24 cellular contexts compared by ENCODE assay signal in the genomic region with DNA sequence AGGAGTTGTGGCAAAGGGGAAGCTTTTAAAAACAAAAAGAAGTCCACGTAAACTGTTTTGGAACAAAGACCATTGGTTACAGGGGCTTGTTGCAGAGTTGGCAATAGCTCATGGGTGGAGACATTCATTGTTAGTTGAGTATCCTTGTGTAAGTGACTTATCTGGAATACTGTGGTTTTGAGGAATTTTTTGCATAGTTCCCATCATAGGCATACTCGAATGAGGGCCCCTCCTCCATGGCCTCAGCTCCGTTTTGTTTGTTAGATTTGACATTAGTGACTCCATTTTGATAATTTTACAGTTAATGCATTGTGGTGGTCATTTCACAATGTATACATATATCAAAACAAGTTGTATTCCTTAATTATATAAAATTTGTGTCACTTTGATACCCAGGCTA. TPM values are rescaled to one million over a fixed set of nuclear protein-coding genes. Genes with fewer than 3 reads are reported as not detected.
DNase-seq lines count a peak whose midpoint lies in the region; ATAC-seq and TF ChIP-seq lines count a peak whose summit lies in the region.
"Had no signal": no experiment of that assay in that cellular context is flagged by ENCODE, and none has a peak within 500 bp of the region (broad histone marks: within the 10 kb centered on the region; RNA-seq: fewer than 3 reads in every experiment).

No MANE protein-coding gene starts in this region.

- intact Hi-C loops in IMR-90 (cut with micrococcal nuclease): loop anchor here (10.0 kb wide), 1 partner anchor 335 kb away; no protein-coding TSS in a partner anchor
- intact Hi-C loops in activated CD4-positive, alpha-beta T cell treated with anti-CD3 and anti-CD28 coated beads for 36 hours (cut with DNase I, micrococcal nuclease): no loop called here

- H3K4me3 Mint-ChIP-seq in activated CD4-positive, alpha-beta T cell treated with anti-CD3 and anti-CD28 coated beads for 36 hours: no peak overlapping the region
- H3K4me3 Mint-ChIP-seq: activated naive CD4-positive, alpha-beta T cell treated with anti-CD3 and anti-CD28 coated beads for 36 hours; H9; IgD-negative memory B cell; stimulated activated naive CD8-positive, alpha-beta T cell treated with anti-CD3 and anti-CD28 coated beads, Interleukin-15, Interleukin-2, amounts not matched to agents 100 ng/mL and 50 ng/mL, for 24 hours had no signal

- H3K18ac ChIP-seq in IMR-90 (ENCODE audit: low read depth, low read length): peak overlapping the region; percentile 52; the same call in 1 of the 2 replicates

- peak overlapping the region; percentile 59 for H2AFZ ChIP-seq in IMR-90 (replicated peaks; ENCODE audit: low read length, poor library complexity)

- no peaks in the 10 kb centered on the region for H3K27me3 ChIP-seq in IMR-90 (ENCODE audit: control insufficient read depth, insufficient read depth, low read length)
- H3K27me3 ChIP-seq: foreskin keratinocyte had no signal

- peak overlapping the region; percentile 20; the same call in 1 of the 2 replicates for H3K14ac ChIP-seq in IMR-90 (replicated peaks; ENCODE audit: low read depth, low read length)

- DNase-seq in AG10803 (ENCODE audit: low read depth) (peak; percentile 88), IMR-90 (peak; percentile 93), cardiac fibroblast (ENCODE audit: low read depth in 2 of 2) (peak; percentile 92 to 97), non-pigmented ciliary epithelial cell (ENCODE audit: low read depth) (peak; percentile 75), activated gamma-delta T cell treated with Interleukin-2 at 50 U/mL for 16 hours (no peak)
- no peak for DNase-seq in activated CD4-positive, alpha-beta T cell treated with anti-CD3 and anti-CD28 coated beads for 36 hours
- DNase-seq: activated CD4-positive, CD25-positive, alpha-beta regulatory T cell treated with anti-CD3 and anti-CD28 coated beads, Interleukin-2, amount 50 U/mL, for 72 hours; activated CD8-positive, alpha-beta memory T cell treated with anti-CD3 and anti-CD28 coated beads, Interleukin-2, amount 50 U/mL, for 4 hours; activated naive CD4-positive, alpha-beta T cell treated with anti-CD3 and anti-CD28 coated beads for 36 hours; DMS153; effector memory CD4-positive, alpha-beta T cell; foreskin keratinocyte; H9; left ventricle myocardium inferior; NCI-H1105 treated with DMSO at 0.1 percent for 48 hours; NCI-H345; T-helper 2 cell had no signal

- TF ChIP-seq CTCF in AG10803 (conservative IDR thresholded peaks at IDR 0.05; ENCODE audit: low read length) (no peak), IMR-90 (conservative IDR thresholded peaks at IDR 0.05; ENCODE audit: low read depth, low read length) (no peak), cardiac fibroblast (IDR thresholded peaks at IDR 0.05; ENCODE audit: low read depth, low read length) (no peak)

- no peaks in the 10 kb centered on the region for H4K20me1 ChIP-seq in IMR-90 (ENCODE audit: insufficient read depth, low read length)

- no peak overlapping the region for H3K4me2 ChIP-seq in IMR-90 (ENCODE audit: low read depth, low read length)

- dilution Hi-C loops in IMR-90 (cut with HindIII; ENCODE audit: low sequenced_read_pairs, unreplicated experiment): no loop called here

- H4K8ac ChIP-seq in IMR-90 (ENCODE audit: low read depth in 2 of 2, low read length in 2 of 2): peak overlapping the region in 1 of 2 experiments; percentile 26; a peak in 2 of 4 replicates

- in situ Hi-C loops in IMR-90 (cut with MboI; ENCODE audit: low sequenced_read_pairs): loop anchor here (25.0 kb wide), 1 partner anchor 523 kb away; no protein-coding TSS in a partner anchor

- H3K27ac Mint-ChIP-seq in activated CD4-positive, alpha-beta T cell treated with anti-CD3 and anti-CD28 coated beads for 36 hours: no peak overlapping the region
- H3K27ac Mint-ChIP-seq: activated naive CD4-positive, alpha-beta T cell treated with anti-CD3 and anti-CD28 coated beads for 36 hours; H9; IgD-negative memory B cell; stimulated activated naive CD8-positive, alpha-beta T cell treated with anti-CD3 and anti-CD28 coated beads, Interleukin-15, Interleukin-2, amounts not matched to agents 100 ng/mL and 50 ng/mL, for 24 hours had no signal

- H3K23ac ChIP-seq in IMR-90 (ENCODE audit: low read depth, low read length): peak overlapping the region; percentile 39; the same call in 1 of the 2 replicates

- no peak overlapping the region for H3K4me3 ChIP-seq in AG10803 (ENCODE audit: low read length)
- H3K4me3 ChIP-seq in IMR-90 (ENCODE audit: insufficient read depth, low read depth, low read length): no peak overlapping the region
- H3K4me3 ChIP-seq in cardiac fibroblast (replicated peaks in 1 of 2; ENCODE audit: low read depth in 2 of 2, low read length in 2 of 2): no peak overlapping the region
- H3K4me3 ChIP-seq: left ventricle myocardium inferior had no signal

- H3K4me1 ChIP-seq in IMR-90 (ENCODE audit: control insufficient read depth, insufficient read depth, low read length): peaks cover 8% of the 10 kb centered on the region; the same call in 1 of the 2 replicates
- H3K4me1 ChIP-seq: foreskin keratinocyte, left ventricle myocardium inferior had no signal

- peak overlapping the region; percentile 45; the same call in 1 of the 3 replicates for H2BK15ac ChIP-seq in IMR-90 (ENCODE audit: low read depth, low read length)

- peaks cover 13% of the 10 kb centered on the region for H3K4me1 Mint-ChIP-seq in activated CD4-positive, alpha-beta T cell treated with anti-CD3 and anti-CD28 coated beads for 36 hours
- H3K4me1 Mint-ChIP-seq: H9 had no signal

- no peak for TF ChIP-seq RAD21 in IMR-90 (IDR thresholded peaks at IDR 0.05; ENCODE audit: low read length)

- no peaks in the 10 kb centered on the region for H3K79me1 ChIP-seq in IMR-90 (ENCODE audit: low read depth in 1 of 2, low read length in 2 of 2)

- CTCF ChIA-PET in IMR-90 (lab: Yijun Ruan, JAX): no interaction called here
- CTCF ChIA-PET in activated CD4-positive, alpha-beta T cell treated with anti-CD3 and anti-CD28 coated beads for 36 hours (lab: Charles Lee): interaction anchor here (0.6 to 1.0 kb wide), 2 partner anchors 18 to 27 kb away, joined by 3 to 4 read pairs; no protein-coding TSS in a partner anchor

- peak overlapping the region; percentile 76 for H2BK120ac ChIP-seq in IMR-90 (ENCODE audit: low read depth, low read length)

- no peaks in the 10 kb centered on the region for H3K27me3 Mint-ChIP-seq in activated CD4-positive, alpha-beta T cell treated with anti-CD3 and anti-CD28 coated beads for 36 hours
- H3K27me3 Mint-ChIP-seq: IgD-negative memory B cell had no signal

- H3K36me3 ChIP-seq in IMR-90 (ENCODE audit: control insufficient read depth, insufficient read depth, low read length): no peaks in the 10 kb centered on the region
- H3K36me3 ChIP-seq: left ventricle myocardium inferior had no signal

- H2BK5ac ChIP-seq in IMR-90 (ENCODE audit: low read depth, low read length, poor library complexity, severe bottlenecking): no peak overlapping the region

- peaks cover 6% of the 10 kb centered on the region; the same call in 1 of the 2 replicates for H3K9me1 ChIP-seq in IMR-90 (ENCODE audit: insufficient read depth, low read length)

- H2AK5ac ChIP-seq in IMR-90 (ENCODE audit: low read depth, low read length): no peak overlapping the region

- H3K27ac ChIP-seq in IMR-90 (ENCODE audit: insufficient read depth, low read length): no peak overlapping the region
- H3K27ac ChIP-seq: C4-2B, foreskin keratinocyte, left ventricle myocardium inferior had no signal

- no peak overlapping the region for H2AK9ac ChIP-seq in IMR-90 (replicated peaks; ENCODE audit: low read depth, low read length, poor library complexity)

- no CpG with 5 or more reads among the region's 3 CpGs for WGBS in IMR-90 (ENCODE audit: extremely low coverage in 2 of 2, insufficient read length in 1 of 2), 2 experiments

- BruUV-seq in IMR-90 (replicated peaks; lab: Mats Ljungman, UMichigan): no TSS peak

- POLR2A ChIA-PET in IMR-90 (lab: Charles Lee; ENCODE audit: unreplicated experiment): interaction anchor here (0.5 kb wide), 1 partner anchor 327 kb away, joined by 5 read pairs; no protein-coding TSS in a partner anchor
- POLR2A ChIA-PET in activated CD4-positive, alpha-beta T cell treated with anti-CD3 and anti-CD28 coated beads for 36 hours (lab: Charles Lee): no interaction called here

- peak overlapping the region; percentile 79 for H2BK20ac ChIP-seq in IMR-90 (ENCODE audit: low read depth, low read length)

- no peaks in the 10 kb centered on the region for H3K9me3 ChIP-seq in IMR-90 (ENCODE audit: control insufficient read depth, insufficient read depth, low read length)
- H3K9me3 ChIP-seq: left ventricle myocardium inferior had no signal

- no peak overlapping the region for H3K56ac ChIP-seq in IMR-90 (ENCODE audit: extremely low read depth, insufficient read depth, low read length)

- peak overlapping the region; percentile 78 for H3K4ac ChIP-seq in IMR-90 (ENCODE audit: low read depth, low read length)

- no peak for TF ChIP-seq POLR2A in IMR-90 (IDR thresholded peaks at IDR 0.05; ENCODE audit: low read depth, low read length)

- H3K9me3 Mint-ChIP-seq in activated CD4-positive, alpha-beta T cell treated with anti-CD3 and anti-CD28 coated beads for 36 hours (ENCODE audit: low read depth): no peaks in the 10 kb centered on the region
- H3K9me3 Mint-ChIP-seq: activated naive CD4-positive, alpha-beta T cell treated with anti-CD3 and anti-CD28 coated beads for 36 hours; H9; IgD-negative memory B cell; stimulated activated naive CD8-positive, alpha-beta T cell treated with anti-CD3 and anti-CD28 coated beads, Interleukin-15, Interleukin-2, amounts not matched to agents 100 ng/mL and 50 ng/mL, for 24 hours had no signal

- 0 out of 2 replicates have a peak overlapping the region, but pooled peaks have one; percentile 40 for H4K91ac ChIP-seq in IMR-90 (ENCODE audit: insufficient read depth, low read depth, low read length)

- H3K9ac ChIP-seq in IMR-90 (ENCODE audit: low read depth, low read length): no peak overlapping the region

- ATAC-seq in IMR-90 (ENCODE audit: low read depth): peak; percentile 84
- no peak for ATAC-seq in activated CD4-positive, alpha-beta T cell treated with anti-CD3 and anti-CD28 coated beads for 36 hours
- no peak for ATAC-seq in HG03139 (IDR thresholded peaks at IDR 0.05; ENCODE audit: unreplicated experiment)
- no peak for ATAC-seq in HG03571 (IDR thresholded peaks at IDR 0.05; ENCODE audit: unreplicated experiment)
- ATAC-seq: foreskin keratinocyte, Right ventricle myocardium inferior had no signal

- peaks cover 28% of the 10 kb centered on the region for H3K36me3 Mint-ChIP-seq in activated CD4-positive, alpha-beta T cell treated with anti-CD3 and anti-CD28 coated beads for 36 hours (ENCODE audit: low read depth)
- H3K36me3 Mint-ChIP-seq: IgD-negative memory B cell had no signal

- H4K5ac ChIP-seq in IMR-90 (ENCODE audit: low read depth, low read length): 0 out of 2 replicates have a peak overlapping the region, but pooled peaks have one; percentile 28

RNA-seq across cellular contexts. Expression of gene SMKR1, which starts 12.8 kb away (rescaled TPM):
- not detected in 2 replicates for total RNA-seq in IMR-90 (2012; rRNA removed)
- 0.26 TPM in 1 of 2 replicates, not detected in the other for polyA plus RNA-seq in IMR-90 (2012; rRNA removed)
- polyA plus RNA-seq in IMR-90 (2012; cell fraction: cytosol; rRNA removed): 0.04 TPM in 1 of 2 replicates, not detected in the other
- polyA plus RNA-seq in IMR-90 (2012; cell fraction: nucleus; rRNA removed; ENCODE audit: low replicate concordance): not detected in 2 replicates
- total RNA-seq in activated CD4-positive, alpha-beta T cell treated with anti-CD3 and anti-CD28 coated beads for 36 hours: 1 to 10 TPM; 2.3 to 2.7 TPM
- total RNA-seq: left ventricle myocardium inferior, Right ventricle myocardium inferior, urinary bladder had no signal
- polyA plus RNA-seq: urinary bladder had no signal

RNA-seq across cellular contexts. Expression of gene STRIP2, which starts 55.3 kb away (rescaled TPM):
- total RNA-seq in IMR-90 (2012; rRNA removed): 2.2 and 3.0 TPM in 2 replicates
- polyA plus RNA-seq in IMR-90 (2012; rRNA removed): 1.6 and 1.8 TPM in 2 replicates
- 0.68 and 0.73 TPM in 2 replicates for polyA plus RNA-seq in IMR-90 (2012; cell fraction: cytosol; rRNA removed)
- 2.4 and 4.3 TPM in 2 replicates for polyA plus RNA-seq in IMR-90 (2012; cell fraction: nucleus; rRNA removed; ENCODE audit: low replicate concordance)
- total RNA-seq in activated CD4-positive, alpha-beta T cell treated with anti-CD3 and anti-CD28 coated beads for 36 hours: 10 to 100 TPM; 41.3 to 51.8 TPM

Comparison
In these comparisons a context has a peak if more than half of its experiments do, and no peak if none do; other contexts are left out.
1. DNase-seq: peak in AG10803 (single experiment), IMR-90 (single experiment), cardiac fibroblast (2 of 2) and non-pigmented ciliary epithelial cell (single experiment); none in activated CD4-positive, alpha-beta T cell treated with anti-CD3 and anti-CD28 coated beads for 36 hours (single experiment) and activated gamma-delta T cell treated with Interleukin-2 at 50 U/mL for 16 hours (single experiment).
2. RNA of gene STRIP2, which starts 55.3 kb away (total RNA-seq): 41.3 to 51.8 TPM in activated CD4-positive, alpha-beta T cell treated with anti-CD3 and anti-CD28 coated beads for 36 hours; 2.2 to 3.0 TPM in IMR-90; every median in the first group is over 10 times any median in the second.